Comparison of ENCODE assay signal across 11 cellular contexts in genomic region chr4:24067781-24068193, GRCh38.
DNase-seq lines count a peak whose midpoint lies in the region; ATAC-seq and TF ChIP-seq lines count a peak whose summit lies in the region.
"Had no signal": no experiment of that assay in that cellular context is flagged by ENCODE, and none has a peak within 500 bp of the region (broad histone marks: within the 10 kb centered on the region; RNA-seq: fewer than 3 reads in every experiment).

No MANE protein-coding gene starts in this region.

- H3K4me2 ChIP-seq in GM23248 (ENCODE audit: unreplicated experiment): no peak overlapping the region

- in situ Hi-C loops in GM23248 (cut with MboI): no loop called here

- 0 out of 2 replicates have a peak, but pooled peaks cover 6% of the 10 kb centered on the region for H3F3A ChIP-seq in GM23248 (ENCODE audit: insufficient read depth)

- H3K27me3 Mint-ChIP-seq in naive thymus-derived CD8-positive, alpha-beta T cell: peaks cover 0 to 5% (median 0%) of the 10 kb centered on the region in 5 donors
- H3K27me3 Mint-ChIP-seq: stimulated activated memory B cell treated with anti-CD40 and anti-IgM and Interleukin-4, amounts not matched to agents 10 μg/mL and 1 μg/mL and 100 μg/mL, for 72 hours had no signal

- no peak overlapping the region for H3K27ac ChIP-seq in GM23248
- H3K27ac ChIP-seq: prostate gland had no signal

- no peaks in the 10 kb centered on the region for H3K9me2 ChIP-seq in GM23248 (ENCODE audit: insufficient read depth)

- H3K36me3 ChIP-seq in GM23248 (ENCODE audit: low read depth): no peaks in the 10 kb centered on the region
- H3K36me3 ChIP-seq: prostate gland had no signal

- H3K27ac Mint-ChIP-seq in naive thymus-derived CD8-positive, alpha-beta T cell: no peak overlapping the region
- H3K27ac Mint-ChIP-seq: stimulated activated memory B cell treated with anti-CD40 and anti-IgM and Interleukin-4, amounts not matched to agents 10 μg/mL and 1 μg/mL and 100 μg/mL, for 72 hours had no signal

- no peak for TF ChIP-seq CTCF in foreskin fibroblast (IDR thresholded peaks at IDR 0.05; ENCODE audit: low read depth, low read length)

- DNase-seq in GM23248 (peak; percentile 69), SHP77 (lab: John Stamatoyannopoulos, UW) (peak; percentile 40 to 46), foreskin fibroblast (peak; percentile 78 to 86), retina (peak; percentile 74), NCI-H345 treated with DMSO at 0.1 percent for 48 hours (lab: John Stamatoyannopoulos, UW; ENCODE audit: unreplicated experiment) (no peak)
- DNase-seq in NK-92 treated with Interleukin-12 subunit alpha and Interleukin-12 subunit beta, amount 100 ng/mL, for 24 hours (lab: John Stamatoyannopoulos, UW): no peak
- DNase-seq in naive thymus-derived CD8-positive, alpha-beta T cell: no peak
- DNase-seq: activated CD4-positive, CD25-positive, alpha-beta regulatory T cell treated with anti-CD3 and anti-CD28 coated beads, Interleukin-2, amount 50 U/mL, for 72 hours had no signal

- no peaks in the 10 kb centered on the region for H3K36me3 Mint-ChIP-seq in naive thymus-derived CD8-positive, alpha-beta T cell
- H3K36me3 Mint-ChIP-seq: stimulated activated memory B cell treated with anti-CD40 and anti-IgM and Interleukin-4, amounts not matched to agents 10 μg/mL and 1 μg/mL and 100 μg/mL, for 72 hours had no signal

- H4K20me1 ChIP-seq in GM23248 (ENCODE audit: insufficient read depth): no peaks in the 10 kb centered on the region

- no peak overlapping the region for H3K4me3 Mint-ChIP-seq in naive thymus-derived CD8-positive, alpha-beta T cell
- H3K4me3 Mint-ChIP-seq: stimulated activated memory B cell treated with anti-CD40 and anti-IgM and Interleukin-4, amounts not matched to agents 10 μg/mL and 1 μg/mL and 100 μg/mL, for 72 hours had no signal

- no peak overlapping the region for H3K4me3 ChIP-seq in GM23248
- H3K4me3 ChIP-seq in foreskin fibroblast (ENCODE audit: low read depth in 1 of 2, low read length in 2 of 2): no peak overlapping the region
- H3K4me3 ChIP-seq: prostate gland had no signal

- 48 to 67% methylated on average over 3 of the region's 3 CpGs for WGBS in GM23248 (ENCODE audit: low coverage in 1 of 2, low lambda C conversion rate in 2 of 2, missing lambda C conversion rate in 2 of 2), 2 experiments

- H3K79me2 ChIP-seq in GM23248 (ENCODE audit: insufficient read depth): no peaks in the 10 kb centered on the region

- H2AFZ ChIP-seq in GM23248: no peak overlapping the region

- no peaks in the 10 kb centered on the region for H3K27me3 ChIP-seq in GM23248 (replicated peaks; ENCODE audit: insufficient read depth)

- no peak overlapping the region for H3K9ac ChIP-seq in GM23248

- POLR2A ChIA-PET in naive thymus-derived CD8-positive, alpha-beta T cell (lab: Charles Lee): no interaction called here

- H3K9me3 Mint-ChIP-seq in naive thymus-derived CD8-positive, alpha-beta T cell: peaks cover 0 to 6% (median 0%) of the 10 kb centered on the region in 9 donors
- H3K9me3 Mint-ChIP-seq: stimulated activated memory B cell treated with anti-CD40 and anti-IgM and Interleukin-4, amounts not matched to agents 10 μg/mL and 1 μg/mL and 100 μg/mL, for 72 hours had no signal

- no peaks in the 10 kb centered on the region for H3K4me1 Mint-ChIP-seq in naive thymus-derived CD8-positive, alpha-beta T cell
- H3K4me1 Mint-ChIP-seq: stimulated activated memory B cell treated with anti-CD40 and anti-IgM and Interleukin-4, amounts not matched to agents 10 μg/mL and 1 μg/mL and 100 μg/mL, for 72 hours had no signal

- H3K4me1 ChIP-seq in GM23248 (ENCODE audit: insufficient read depth): peaks cover 12% of the 10 kb centered on the region
- H3K4me1 ChIP-seq: prostate gland had no signal

- H3K9me3 ChIP-seq in GM23248 (ENCODE audit: low read depth): no peaks in the 10 kb centered on the region
- H3K9me3 ChIP-seq: prostate gland had no signal

- ATAC-seq in activated CD4-positive, CD25-positive, alpha-beta regulatory T cell treated with anti-CD3 and anti-CD28 coated beads, Interleukin-2, amount 50 U/mL, for 24 hours: no peak
- no peak for ATAC-seq in naive thymus-derived CD8-positive, alpha-beta T cell
- ATAC-seq: stimulated activated memory B cell treated with anti-CD40 and anti-IgM and Interleukin-4, amounts not matched to agents 10 μg/mL and 1 μg/mL and 100 μg/mL, for 72 hours had no signal

Comparison
In these comparisons a context has a peak if more than half of its experiments do, and no peak if none do; other contexts are left out.
1. DNase-seq: peak in GM23248 (single experiment), SHP77 (2 of 2), foreskin fibroblast (2 of 2) and retina (single experiment); none in NK-92 treated with Interleukin-12 subunit alpha and Interleukin-12 subunit beta, amount 100 ng/mL, for 24 hours (single experiment), naive thymus-derived CD8-positive, alpha-beta T cell (0 of 10) and NCI-H345 treated with DMSO at 0.1 percent for 48 hours (single experiment).